Comparison of ENCODE assay signal across 18 cellular contexts in genomic region chr19:54256250-54257115, GRCh38. TPM values are rescaled to one million over a fixed set of nuclear protein-coding genes. Genes with fewer than 3 reads are reported as not detected.
DNase-seq lines count a peak whose midpoint lies in the region; ATAC-seq and TF ChIP-seq lines count a peak whose summit lies in the region.
"Had no signal": no experiment of that assay in that cellular context is flagged by ENCODE, and none has a peak within 500 bp of the region (broad histone marks: within the 10 kb centered on the region; RNA-seq: fewer than 3 reads in every experiment).

No MANE protein-coding gene starts in this region.

- no peaks in the 10 kb centered on the region for H3K9me3 Mint-ChIP-seq in dendritic cell treated with granulocyte-macrophage colony-stimulating factor and Interleukin-4, amounts not matched to agents 40 ng/mL and 50 ng/mL, for 4 days
- no peaks in the 10 kb centered on the region for H3K9me3 Mint-ChIP-seq in MCF 10A (ENCODE audit: unreplicated experiment)
- H3K9me3 Mint-ChIP-seq: CD4-positive, CD25-positive, alpha-beta regulatory T cell; HFFc6 had no signal

- TF ChIP-seq EP300 in suprapubic skin (IDR thresholded peaks at IDR 0.05), result no peak

- peak overlapping the region; percentile 87 for H3K27ac Mint-ChIP-seq in dendritic cell treated with granulocyte-macrophage colony-stimulating factor and Interleukin-4, amounts not matched to agents 40 ng/mL and 50 ng/mL, for 4 days
- H3K27ac Mint-ChIP-seq in MCF 10A (ENCODE audit: low read depth, unreplicated experiment), result no peak overlapping the region
- H3K27ac Mint-ChIP-seq: CD4-positive, CD25-positive, alpha-beta regulatory T cell; HFFc6 had no signal

- intact Hi-C loops in left ventricle myocardium superior (cut with micrococcal nuclease), result no loop called here
- intact Hi-C loops in dendritic cell treated with granulocyte-macrophage colony-stimulating factor and Interleukin-4, amounts not matched to agents 40 ng/mL and 50 ng/mL, for 4 days (cut with micrococcal nuclease), result no loop called here
- intact Hi-C loops in mucosa of descending colon (cut with DNase I, micrococcal nuclease), result no loop called here
- intact Hi-C loops in MCF 10A (cut with micrococcal nuclease), result no loop called here

- DNase-seq in right atrium auricular region (ENCODE audit: low spot score), result peak; percentile 51
- DNase-seq in left ventricle myocardium superior, result no peak
- DNase-seq in mucosa of descending colon, result no peak
- peak; percentile 38 to 65 for DNase-seq in suprapubic skin (ENCODE audit: low spot score in 2 of 2)
- no peak for DNase-seq in MCF 10A (ENCODE audit: unreplicated experiment)
- DNase-seq: AML-193; Caco-2; CD4-positive, CD25-positive, alpha-beta regulatory T cell; DMS153; GOT3; HFFc6; KG1; NCI-H1092; NCI-H2227 treated with DMSO at 0.1 percent for 48 hours; NCI-H524 had no signal

- peaks cover 45% of the 10 kb centered on the region for H3K4me1 Mint-ChIP-seq in dendritic cell treated with granulocyte-macrophage colony-stimulating factor and Interleukin-4, amounts not matched to agents 40 ng/mL and 50 ng/mL, for 4 days (ENCODE audit: low read depth)
- no peaks in the 10 kb centered on the region for H3K4me1 Mint-ChIP-seq in MCF 10A (ENCODE audit: insufficient read depth, unreplicated experiment)
- H3K4me1 Mint-ChIP-seq: CD4-positive, CD25-positive, alpha-beta regulatory T cell had no signal

- H3K4me1 ChIP-seq in right atrium auricular region, result no peaks in the 10 kb centered on the region
- H3K4me1 ChIP-seq in mucosa of descending colon (ENCODE audit: low read depth), result no peaks in the 10 kb centered on the region
- no peaks in the 10 kb centered on the region for H3K4me1 ChIP-seq in suprapubic skin
- H3K4me1 ChIP-seq: Caco-2 had no signal

- H3K27ac ChIP-seq in right atrium auricular region (no peak overlapping the region), suprapubic skin (no peak overlapping the region)

- peak overlapping the region; percentile 80 for H3K4me3 Mint-ChIP-seq in dendritic cell treated with granulocyte-macrophage colony-stimulating factor and Interleukin-4, amounts not matched to agents 40 ng/mL and 50 ng/mL, for 4 days
- H3K4me3 Mint-ChIP-seq in MCF 10A (ENCODE audit: unreplicated experiment), result no peak overlapping the region
- H3K4me3 Mint-ChIP-seq: CD4-positive, CD25-positive, alpha-beta regulatory T cell; HFFc6 had no signal

- H3K4me3 ChIP-seq in right atrium auricular region (peak overlapping the region; percentile 6 to 26), mucosa of descending colon (no peak overlapping the region), suprapubic skin (peak overlapping the region; percentile 27)

- peaks cover 28% of the 10 kb centered on the region for H3K27me3 Mint-ChIP-seq in dendritic cell treated with granulocyte-macrophage colony-stimulating factor and Interleukin-4, amounts not matched to agents 40 ng/mL and 50 ng/mL, for 4 days
- peaks cover 50% of the 10 kb centered on the region for H3K27me3 Mint-ChIP-seq in MCF 10A (ENCODE audit: insufficient read depth, unreplicated experiment)
- H3K27me3 Mint-ChIP-seq: CD4-positive, CD25-positive, alpha-beta regulatory T cell had no signal

- POLR2A ChIA-PET in MCF 10A (lab: Yijun Ruan, JAX), result no interaction called here

- no peaks in the 10 kb centered on the region for H3K9me3 ChIP-seq in right atrium auricular region
- no peaks in the 10 kb centered on the region for H3K9me3 ChIP-seq in mucosa of descending colon
- no peaks in the 10 kb centered on the region for H3K9me3 ChIP-seq in suprapubic skin
- H3K9me3 ChIP-seq: Caco-2 had no signal

- TF ChIP-seq CTCF in right atrium auricular region (IDR thresholded peaks at IDR 0.05), result no peak
- no peak for TF ChIP-seq CTCF in mucosa of descending colon (IDR thresholded peaks at IDR 0.05)
- TF ChIP-seq CTCF in suprapubic skin (IDR thresholded peaks at IDR 0.05), result no peak
- no peak for TF ChIP-seq CTCF in MCF 10A (IDR thresholded peaks at IDR 0.05; ENCODE audit: unreplicated experiment)

- CTCF ChIA-PET in MCF 10A (lab: Yijun Ruan, JAX), result interaction anchor here (2.4 kb wide), 1 partner anchor 10 kb away, joined by 25 read pairs; no protein-coding TSS in a partner anchor

- WGBS in suprapubic skin, result 60% methylated on average over 7 of the region's 19 CpGs

- ATAC-seq in left ventricle myocardium superior (no peak), mucosa of descending colon (peak; percentile 8), GM21390 (IDR thresholded peaks at IDR 0.05; ENCODE audit: unreplicated experiment) (no peak), GM18498 (IDR thresholded peaks at IDR 0.05; ENCODE audit: unreplicated experiment) (no peak)

- no peak for TF ChIP-seq POLR2A in suprapubic skin (IDR thresholded peaks at IDR 0.05)

- H3K36me3 ChIP-seq in right atrium auricular region, result no peaks in the 10 kb centered on the region
- no peaks in the 10 kb centered on the region for H3K36me3 ChIP-seq in mucosa of descending colon (ENCODE audit: low read depth)
- H3K36me3 ChIP-seq in suprapubic skin, result no peaks in the 10 kb centered on the region

- H3K27me3 ChIP-seq in right atrium auricular region (no peaks in the 10 kb centered on the region), suprapubic skin (peaks cover 53% of the 10 kb centered on the region)

- no TSS peak for BruUV-seq in MCF 10A (replicated peaks; lab: Mats Ljungman, UMichigan)

- H3K36me3 Mint-ChIP-seq in dendritic cell treated with granulocyte-macrophage colony-stimulating factor and Interleukin-4, amounts not matched to agents 40 ng/mL and 50 ng/mL, for 4 days (ENCODE audit: low read depth), result peaks cover 49% of the 10 kb centered on the region
- H3K36me3 Mint-ChIP-seq in MCF 10A (ENCODE audit: insufficient read depth, unreplicated experiment), result no peaks in the 10 kb centered on the region
- H3K36me3 Mint-ChIP-seq: CD4-positive, CD25-positive, alpha-beta regulatory T cell had no signal

RNA-seq across cellular contexts. Expression of gene LILRB5, which starts 0.6 kb away (rescaled TPM):
- total RNA-seq in right atrium auricular region (10 to 100 TPM in 1 of 2 donors, 1 to 10 TPM in 1; 2.6 to 12.0 TPM), left ventricle myocardium superior (5.5 TPM), mucosa of descending colon (10 to 100 TPM in 2 of 3 donors, 1 to 10 TPM in 1; 5.4 to 17.5 (median 12.2) TPM), suprapubic skin (1 to 10 TPM in 2 of 4 donors, under 1 TPM in 2; 0.68 to 3.4 (median 2.0) TPM), MCF 10A (2022) (not detected in 2 replicates)
- total RNA-seq: Caco-2; CD4-positive, CD25-positive, alpha-beta regulatory T cell; HFFc6 had no signal

RNA-seq across cellular contexts. Expression of gene LILRA6, which starts 13.9 kb away (rescaled TPM):
- 1 to 10 TPM in 1 of 2 donors, not detected in 1; 1.7 TPM for total RNA-seq in right atrium auricular region
- total RNA-seq in left ventricle myocardium superior, result 2.3 TPM
- total RNA-seq in mucosa of descending colon, result 1 to 10 TPM in 2 of 3 donors, not detected in 1; 2.4 to 3.5 TPM
- total RNA-seq in suprapubic skin, result under 1 TPM in 1 of 4 donors, not detected in 3; 0.51 TPM
- not detected in 2 replicates for total RNA-seq in MCF 10A (2022)
- total RNA-seq: Caco-2; CD4-positive, CD25-positive, alpha-beta regulatory T cell; HFFc6 had no signal

RNA-seq across cellular contexts. Expression of gene LILRB2, which starts 24.4 kb away (rescaled TPM):
- 1 to 10 TPM; 1.1 to 3.4 TPM for total RNA-seq in right atrium auricular region
- 2.7 TPM for total RNA-seq in left ventricle myocardium superior
- 1 to 10 TPM; 1.2 to 9.6 (median 4.7) TPM for total RNA-seq in mucosa of descending colon
- total RNA-seq in suprapubic skin, result under 1 TPM in 3 of 4 donors, not detected in 1; 0.38 to 0.80 (median 0.64) TPM
- not detected in 2 replicates for total RNA-seq in MCF 10A (2022)
- total RNA-seq: Caco-2; CD4-positive, CD25-positive, alpha-beta regulatory T cell; HFFc6 had no signal

RNA-seq across cellular contexts. Expression of gene LILRB3, which starts 33.7 kb away (rescaled TPM):
- total RNA-seq in right atrium auricular region (1 to 10 TPM; 2.0 to 8.8 TPM), left ventricle myocardium superior (4.3 TPM), mucosa of descending colon (1 to 10 TPM in 2 of 3 donors, under 1 TPM in 1; 0.67 to 7.7 (median 4.3) TPM), suprapubic skin (1 to 10 TPM in 3 of 4 donors, under 1 TPM in 1; 0.34 to 5.7 (median 2.9) TPM), MCF 10A (2022) (not detected in 2 replicates)
- total RNA-seq: Caco-2, HFFc6 had no signal

RNA-seq across cellular contexts. Expression of gene RPS9, which starts 55.8 kb away (rescaled TPM):
- total RNA-seq in right atrium auricular region (1,000 to 10,000 TPM; 1,068 to 1,279 TPM), left ventricle myocardium superior (601 TPM), mucosa of descending colon (1,000 to 10,000 TPM in 2 of 3 donors, 100 to 1,000 TPM in 1; 873 to 1,110 (median 1,027) TPM), suprapubic skin (1,000 to 10,000 TPM; 1,403 to 3,061 (median 2,817) TPM), MCF 10A (2022) (1,356 and 1,735 TPM in 2 replicates)

Comparison
In these comparisons a context has a peak if more than half of its experiments do, and no peak if none do; other contexts are left out.
1. DNase-seq: peak in right atrium auricular region (single experiment) and suprapubic skin (2 of 2); none in left ventricle myocardium superior (single experiment), mucosa of descending colon (0 of 3) and MCF 10A (single experiment).